ENCODE assay signal across 13 cellular contexts in genomic region chr16:1180772-1181714, GRCh38. TPM values are rescaled to one million over a fixed set of nuclear protein-coding genes. Genes with fewer than 3 reads are reported as not detected.
A peak's percentile ranks its signal among the peaks of the same experiment; 100 is the strongest.
DNase-seq lines count a peak whose midpoint lies in the region; ATAC-seq, FAIRE-seq and TF ChIP-seq lines count a peak whose summit lies in the region.
"Had no signal": no experiment of that assay in that cellular context is flagged by ENCODE, and none has a peak within 500 bp of the region (broad histone marks: within the 10 kb centered on the region; RNA-seq: fewer than 3 reads in every experiment).

No MANE protein-coding gene starts in this region.

- H3K27ac ChIP-seq in K562 (ENCODE audit: extremely low read depth, low read depth, low read length) (no peak overlapping the region), hepatocyte (peak overlapping the region; percentile 69), sigmoid colon (peak overlapping the region; percentile 89 to 98 (median 96)), MM.1S (ENCODE audit: low read length) (no peak overlapping the region)
- H3K27ac ChIP-seq: SJSA1 had no signal

- H3K4me2 ChIP-seq in K562 (ENCODE audit: insufficient read depth, low read length): no peak overlapping the region
- no peak overlapping the region for H3K4me2 ChIP-seq in hepatocyte
- H3K4me2 ChIP-seq in MM.1S (ENCODE audit: low read depth, low read length): no peak overlapping the region

- H4K20me1 ChIP-seq in K562 (replicated peaks; ENCODE audit: control insufficient read depth, insufficient read depth, low read length) (peaks cover 12% of the 10 kb centered on the region; the same call in 1 of the 2 replicates), hepatocyte (ENCODE audit: insufficient read depth, poor library complexity, severe bottlenecking) (no peaks in the 10 kb centered on the region), MM.1S (ENCODE audit: insufficient read depth, low read length) (no peaks in the 10 kb centered on the region)

- no peak overlapping the region for H3K4me3 Mint-ChIP-seq in Caco-2 (ENCODE audit: unreplicated experiment)
- H3K4me3 Mint-ChIP-seq: activated CD4-positive, alpha-beta T cell treated with anti-CD3 and anti-CD28 coated beads, Interleukin-2, amount 10 ng/mL, durations not matched to agents 7 days and 5 days; activated naive CD4-positive, alpha-beta T cell treated with anti-CD3 and anti-CD28 coated beads for 36 hours had no signal

- no peak for ATAC-seq in K562

- DNase-seq in GOT3 (lab: John Stamatoyannopoulos, UW) (peak; percentile 52), K562 (ENCODE audit: extremely low read depth in 1 of 4, low spot score in 3 of 4) (no peak), hepatocyte (ENCODE audit: low spot score) (no peak), sigmoid colon (no peak), Caco-2 (no peak), NCI-H187 (lab: John Stamatoyannopoulos, UW) (no peak), MM.1S (no peak), iPS-NIHi7 (ENCODE audit: extremely low spot score) (no peak)
- DNase-seq: activated CD4-positive, alpha-beta T cell treated with anti-CD3 and anti-CD28 coated beads, Interleukin-2, amount 10 ng/mL, durations not matched to agents 7 days and 5 days; activated naive CD4-positive, alpha-beta T cell treated with anti-CD3 and anti-CD28 coated beads for 36 hours; NCI-H446; occipital lobe had no signal

- no peak overlapping the region for H3K27ac Mint-ChIP-seq in Caco-2 (ENCODE audit: unreplicated experiment)
- H3K27ac Mint-ChIP-seq: activated CD4-positive, alpha-beta T cell treated with anti-CD3 and anti-CD28 coated beads, Interleukin-2, amount 10 ng/mL, durations not matched to agents 7 days and 5 days; activated naive CD4-positive, alpha-beta T cell treated with anti-CD3 and anti-CD28 coated beads for 36 hours had no signal

- H3K9me3 ChIP-seq in K562 (replicated peaks; ENCODE audit: control insufficient read depth, insufficient read depth, low read depth, low read length) (no peaks in the 10 kb centered on the region), hepatocyte (ENCODE audit: low read depth) (no peaks in the 10 kb centered on the region), sigmoid colon (no peaks in the 10 kb centered on the region), Caco-2 (no peaks in the 10 kb centered on the region), MM.1S (replicated peaks; ENCODE audit: insufficient read depth, low read length) (no peaks in the 10 kb centered on the region)
- H3K9me3 ChIP-seq: SJSA1 had no signal

- H3K36me3 Mint-ChIP-seq in Caco-2 (ENCODE audit: insufficient read depth, unreplicated experiment): no peaks in the 10 kb centered on the region

- H3K9me2 ChIP-seq in hepatocyte (replicated peaks; ENCODE audit: insufficient read depth): no peaks in the 10 kb centered on the region
- no peaks in the 10 kb centered on the region for H3K9me2 ChIP-seq in MM.1S (replicated peaks; ENCODE audit: insufficient read depth, low read length)

- no peaks in the 10 kb centered on the region for H3K9me1 ChIP-seq in K562 (ENCODE audit: control insufficient read depth, insufficient read depth, low read length)

- H3F3A ChIP-seq in MM.1S (ENCODE audit: insufficient read depth, low read length): no peaks in the 10 kb centered on the region

- H2AFZ ChIP-seq in K562 (ENCODE audit: low read depth, low read length): no peak overlapping the region
- H2AFZ ChIP-seq in hepatocyte: no peak overlapping the region
- no peak overlapping the region for H2AFZ ChIP-seq in MM.1S (ENCODE audit: low read length)

- intact Hi-C loops in K562 (cut with micrococcal nuclease): no loop called here
- intact Hi-C loops in sigmoid colon (cut with DNase I): no loop called here
- intact Hi-C loops in Caco-2 (cut with micrococcal nuclease; ENCODE audit: unreplicated experiment): no loop called here

- H3K9ac ChIP-seq in K562 (ENCODE audit: insufficient read depth in 1 of 2, low read depth in 2 of 2, low read length in 2 of 2) (no peak overlapping the region; a peak in 1 of 4 replicates), MM.1S (ENCODE audit: low read length) (no peak overlapping the region)

- TF ChIP-seq POLR2A in K562 (conservative IDR thresholded peaks at IDR 0.05) (no peak), sigmoid colon (IDR thresholded peaks at IDR 0.05) (no peak)

- BruUV-seq in K562 (replicated peaks; lab: Mats Ljungman, UMichigan) (no TSS peak), Caco-2 (replicated peaks; lab: Mats Ljungman, UMichigan) (no TSS peak)

- H3K27me3 Mint-ChIP-seq in Caco-2 (ENCODE audit: insufficient read depth, unreplicated experiment): no peaks in the 10 kb centered on the region
- H3K27me3 Mint-ChIP-seq: activated CD4-positive, alpha-beta T cell treated with anti-CD3 and anti-CD28 coated beads, Interleukin-2, amount 10 ng/mL, durations not matched to agents 7 days and 5 days had no signal

- H3K9me3 Mint-ChIP-seq in Caco-2 (ENCODE audit: unreplicated experiment): no peaks in the 10 kb centered on the region
- H3K9me3 Mint-ChIP-seq: activated CD4-positive, alpha-beta T cell treated with anti-CD3 and anti-CD28 coated beads, Interleukin-2, amount 10 ng/mL, durations not matched to agents 7 days and 5 days; activated naive CD4-positive, alpha-beta T cell treated with anti-CD3 and anti-CD28 coated beads for 36 hours had no signal

- no peaks in the 10 kb centered on the region for H3K4me1 Mint-ChIP-seq in Caco-2 (ENCODE audit: low read depth, unreplicated experiment)
- H3K4me1 Mint-ChIP-seq: activated CD4-positive, alpha-beta T cell treated with anti-CD3 and anti-CD28 coated beads, Interleukin-2, amount 10 ng/mL, durations not matched to agents 7 days and 5 days had no signal

- H3K27me3 ChIP-seq in K562 (ENCODE audit: control insufficient read depth in 2 of 2, insufficient read depth in 2 of 2, low read length in 2 of 2) (peaks cover 20 to 74% of the 10 kb centered on the region in 2 experiments; a peak in 3 of 5 replicates), hepatocyte (no peaks in the 10 kb centered on the region), sigmoid colon (no peaks in the 10 kb centered on the region), Caco-2 (replicated peaks; ENCODE audit: control insufficient read depth, insufficient read depth, low read length) (no peaks in the 10 kb centered on the region), MM.1S (replicated peaks; ENCODE audit: insufficient read depth, low read length) (peaks cover 83% of the 10 kb centered on the region)

- H3K4me1 ChIP-seq in K562 (replicated peaks in 1 of 2; ENCODE audit: control insufficient read depth in 2 of 2, insufficient read depth in 2 of 2, low read length in 2 of 2) (peaks cover 0 to 71% of the 10 kb centered on the region in 2 experiments; a peak in 2 of 5 replicates), hepatocyte (ENCODE audit: insufficient read depth) (peaks cover 25% of the 10 kb centered on the region), sigmoid colon (peaks cover 0 to 93% (median 92%) of the 10 kb centered on the region in 4 donors), Caco-2 (peaks cover 9% of the 10 kb centered on the region), MM.1S (ENCODE audit: low read length) (no peaks in the 10 kb centered on the region)

- TF ChIP-seq EP300 in K562 (IDR thresholded peaks at IDR 0.05; ENCODE audit: low read length) (no peak), sigmoid colon (IDR thresholded peaks at IDR 0.05) (no peak)

- H3K79me2 ChIP-seq in K562 (ENCODE audit: control insufficient read depth, insufficient read depth, low read length) (no peaks in the 10 kb centered on the region), hepatocyte (no peaks in the 10 kb centered on the region), MM.1S (ENCODE audit: low read length) (no peaks in the 10 kb centered on the region)

- no peak for FAIRE-seq in K562 (lab: Jason Lieb, UNC)

- POLR2A ChIA-PET in K562 (lab: Yijun Ruan, JAX): interaction anchor here (0.6 to 1.6 kb wide), 4 partner anchors 8 to 25 kb away, joined by 3 to 6 read pairs (median 3); no protein-coding TSS in a partner anchor
- POLR2A ChIA-PET in Caco-2 (lab: Charles Lee): no interaction called here

- CTCF ChIA-PET in K562 (lab: Yijun Ruan, JAX; ENCODE audit: low intra/inter-chr PET ratio): no interaction called here
- CTCF ChIA-PET in Caco-2 (lab: Charles Lee): interaction anchor here (0.5 to 0.9 kb wide), 2 partner anchors 46 to 124 kb away, joined by 3 to 5 read pairs; no protein-coding TSS in a partner anchor

- TF ChIP-seq CTCF in K562 (IDR thresholded peaks at IDR 0.05 in 2 of 3, conservative IDR thresholded peaks at IDR 0.05 in 1 of 3; ENCODE audit: insufficient read depth in 2 of 3, low read depth in 1 of 3, low read length in 3 of 3) (no peak), hepatocyte (IDR thresholded peaks at IDR 0.05; ENCODE audit: poor library complexity) (peak; percentile 25), sigmoid colon (IDR thresholded peaks at IDR 0.05) (no peak), Caco-2 (IDR thresholded peaks at IDR 0.05; ENCODE audit: insufficient read depth in 1 of 2, low read depth in 1 of 2, low read length in 1 of 2, severe bottlenecking in 1 of 2, unreplicated experiment in 1 of 2) (peak in 1 of 2 experiments; percentile 36), MM.1S (IDR thresholded peaks at IDR 0.05; ENCODE audit: low read length) (no peak)

- 6% methylated on average over 31 of the region's 45 CpGs for WGBS in K562 (ENCODE audit: insufficient coverage, low coverage, missing lambda C conversion rate)
- WGBS in hepatocyte (ENCODE audit: low lambda C conversion rate, missing lambda C conversion rate): 71% methylated on average over 40 of the region's 45 CpGs
- 37 to 55% methylated on average over 45 of the region's 45 CpGs for WGBS in sigmoid colon, 2 donors

- H3K4me3 ChIP-seq in K562: no peak overlapping the region
- H3K4me3 ChIP-seq in hepatocyte: no peak overlapping the region
- no peak overlapping the region for H3K4me3 ChIP-seq in sigmoid colon
- no peak overlapping the region for H3K4me3 ChIP-seq in Caco-2 (ENCODE audit: low read depth, low read length)
- H3K4me3 ChIP-seq in MM.1S (ENCODE audit: low read length): no peak overlapping the region
- H3K4me3 ChIP-seq: SJSA1 had no signal

- TF ChIP-seq RAD21 in K562 (CRISPR knock-in tag; conservative IDR thresholded peaks at IDR 0.05 in 1 of 2, IDR thresholded peaks at IDR 0.05 in 1 of 2): no peak

- H3K36me3 ChIP-seq in K562 (ENCODE audit: control insufficient read depth, insufficient read depth, low read length) (no peaks in the 10 kb centered on the region), hepatocyte (replicated peaks; ENCODE audit: insufficient read depth, low read depth) (no peaks in the 10 kb centered on the region), sigmoid colon (peaks cover 0 to 3% (median 0%) of the 10 kb centered on the region in 4 donors), Caco-2 (ENCODE audit: control insufficient read depth, insufficient read depth, low read length) (no peaks in the 10 kb centered on the region), MM.1S (replicated peaks; ENCODE audit: insufficient read depth, low read length) (no peaks in the 10 kb centered on the region)
- H3K36me3 ChIP-seq: SJSA1 had no signal

- in situ Hi-C loops in K562 (cut with MboI): no loop called here

RNA-seq across cellular contexts. Expression of gene CACNA1H, which starts 28.1 kb away (rescaled TPM):
- total RNA-seq in K562 (2011; cell fraction: chromatin; rRNA removed; ENCODE audit: low replicate concordance): 0.44 and 1.6 TPM in 2 replicates
- total RNA-seq in K562 (2011; cell fraction: nucleolus; rRNA removed): 0.79 and 1.2 TPM in 2 replicates
- total RNA-seq in K562 (2011; cell fraction: nucleoplasm; rRNA removed): 0.22 and 0.53 TPM in 2 replicates
- total RNA-seq in K562 (2014; rRNA removed): 0.04 TPM in 1 of 2 replicates, not detected in the other
- total RNA-seq in K562 (2014; rRNA removed; fragmentation: Illumina TruSeq; extraction: Trizol): not detected in 2 replicates
- not detected in 2 replicates for total RNA-seq in K562 (2015; rRNA removed; fragmentation: Illumina TruSeq; extraction: Trizol)
- 0.09 and 0.18 TPM in 2 replicates for total RNA-seq in K562 (2021)
- 0.10 and 0.11 TPM in 2 replicates for polyA plus RNA-seq in K562 (2011; rRNA removed)
- 0.10 and 0.12 TPM in 2 replicates for polyA plus RNA-seq in K562 (2011; cell fraction: cytosol; rRNA removed)
- polyA plus RNA-seq in K562 (2011; cell fraction: nucleus; rRNA removed): 0.11 and 0.40 TPM in 2 replicates
- 0.07 and 0.12 TPM in 2 replicates for polyA plus RNA-seq in K562 (2012)
- polyA plus RNA-seq in K562 (2014; fragmentation: Illumina TruSeq; extraction: Trizol): not detected in 2 replicates
- not detected for polyA plus RNA-seq in K562 (2014; fragmentation: Nextera tagmentation; extraction: Ambion mirVana)
- not detected in 2 replicates for polyA plus RNA-seq in K562 (2014; rRNA removed)
- polyA minus RNA-seq in K562 (2011; rRNA and poly(A)+ RNA removed): 0.03 and 0.04 TPM in 2 replicates
- polyA minus RNA-seq in K562 (2011; cell fraction: cytosol; rRNA and poly(A)+ RNA removed): not detected in 2 replicates
- polyA minus RNA-seq in K562 (2011; cell fraction: nucleus; rRNA and poly(A)+ RNA removed): 0.27 and 0.33 TPM in 2 replicates
- total RNA-seq in hepatocyte: 8.6 and 9.1 TPM in 2 replicates
- 9.1 and 9.7 TPM in 2 replicates for polyA plus RNA-seq in hepatocyte
- 100 to 1,000 TPM in 2 of 4 donors, 10 to 100 TPM in 2; 37.0 to 181 (median 127) TPM for total RNA-seq in sigmoid colon
- 10 to 100 TPM in 1 of 3 donors, 1 to 10 TPM in 1, under 1 TPM in 1; 0.46 to 10.1 (median 1.8) TPM for polyA plus RNA-seq in sigmoid colon
- total RNA-seq in Caco-2 (2022): 5.1 and 6.5 TPM in 2 replicates
- total RNA-seq: SJSA1 had no signal

RNA-seq across cellular contexts. Expression of gene TPSG1, which starts 44.0 kb away (rescaled TPM):
- not detected in 2 replicates for total RNA-seq in K562 (2011; cell fraction: chromatin; rRNA removed; ENCODE audit: low replicate concordance)
- total RNA-seq in K562 (2011; cell fraction: nucleolus; rRNA removed): not detected in 2 replicates
- not detected in 2 replicates for total RNA-seq in K562 (2011; cell fraction: nucleoplasm; rRNA removed)
- total RNA-seq in K562 (2014; rRNA removed) (not detected in 2 replicates), K562 (2014; rRNA removed; fragmentation: Illumina TruSeq; extraction: Trizol) (not detected in 2 replicates), K562 (2015; rRNA removed; fragmentation: Illumina TruSeq; extraction: Trizol) (not detected in 2 replicates), K562 (2021) (not detected in 2 replicates), hepatocyte (0.67 and 1.3 TPM in 2 replicates), sigmoid colon (1 to 10 TPM in 1 of 4 donors, not detected in 3; 1.4 TPM), Caco-2 (2022) (not detected in 2 replicates)
- polyA plus RNA-seq in K562 (2011; rRNA removed) (not detected in 2 replicates), K562 (2014; fragmentation: Illumina TruSeq; extraction: Trizol) (not detected in 2 replicates), K562 (2014; fragmentation: Nextera tagmentation; extraction: Ambion mirVana) (not detected), K562 (2014; rRNA removed) (not detected in 2 replicates), hepatocyte (2.0 and 2.3 TPM in 2 replicates), sigmoid colon (10 to 100 TPM; 21.5 to 73.9 (median 59.9) TPM)
- not detected in 2 replicates for polyA plus RNA-seq in K562 (2011; cell fraction: cytosol; rRNA removed)
- polyA plus RNA-seq in K562 (2011; cell fraction: nucleus; rRNA removed): not detected in 2 replicates
- polyA plus RNA-seq in K562 (2012): not detected in 2 replicates
- not detected in 2 replicates for polyA minus RNA-seq in K562 (2011; rRNA and poly(A)+ RNA removed)
- polyA minus RNA-seq in K562 (2011; cell fraction: cytosol; rRNA and poly(A)+ RNA removed): not detected in 2 replicates
- polyA minus RNA-seq in K562 (2011; cell fraction: nucleus; rRNA and poly(A)+ RNA removed): not detected in 2 replicates
- total RNA-seq: activated CD4-positive, alpha-beta T cell treated with anti-CD3 and anti-CD28 coated beads, Interleukin-2, amount 10 ng/mL, durations not matched to agents 7 days and 5 days; activated naive CD4-positive, alpha-beta T cell treated with anti-CD3 and anti-CD28 coated beads for 36 hours; occipital lobe; SJSA1 had no signal

RNA-seq across cellular contexts. Expression of gene TPSB2, which starts 48.9 kb away (rescaled TPM):
- total RNA-seq in K562 (2011; cell fraction: chromatin; rRNA removed; ENCODE audit: low replicate concordance): not detected in 2 replicates
- not detected in 2 replicates for total RNA-seq in K562 (2011; cell fraction: nucleolus; rRNA removed)
- not detected in 2 replicates for total RNA-seq in K562 (2011; cell fraction: nucleoplasm; rRNA removed)
- not detected in 2 replicates for total RNA-seq in K562 (2014; rRNA removed)
- not detected in 2 replicates for total RNA-seq in K562 (2014; rRNA removed; fragmentation: Illumina TruSeq; extraction: Trizol)
- not detected in 2 replicates for total RNA-seq in K562 (2015; rRNA removed; fragmentation: Illumina TruSeq; extraction: Trizol)
- 0.16 and 0.18 TPM in 2 replicates for total RNA-seq in K562 (2021)
- not detected in 2 replicates for polyA plus RNA-seq in K562 (2011; rRNA removed)
- not detected in 2 replicates for polyA plus RNA-seq in K562 (2011; cell fraction: cytosol; rRNA removed)
- polyA plus RNA-seq in K562 (2011; cell fraction: nucleus; rRNA removed): not detected in 2 replicates
- polyA plus RNA-seq in K562 (2012): not detected in 2 replicates
- not detected in 2 replicates for polyA plus RNA-seq in K562 (2014; fragmentation: Illumina TruSeq; extraction: Trizol)
- not detected for polyA plus RNA-seq in K562 (2014; fragmentation: Nextera tagmentation; extraction: Ambion mirVana)
- polyA plus RNA-seq in K562 (2014; rRNA removed): not detected in 2 replicates
- polyA minus RNA-seq in K562 (2011; rRNA and poly(A)+ RNA removed): not detected in 2 replicates
- not detected in 2 replicates for polyA minus RNA-seq in K562 (2011; cell fraction: cytosol; rRNA and poly(A)+ RNA removed)
- not detected in 2 replicates for polyA minus RNA-seq in K562 (2011; cell fraction: nucleus; rRNA and poly(A)+ RNA removed)
- not detected in 2 replicates for total RNA-seq in hepatocyte
- polyA plus RNA-seq in hepatocyte: not detected in 2 replicates
- 100 to 1,000 TPM in 1 of 4 donors, 10 to 100 TPM in 3; 12.2 to 182 (median 17.6) TPM for total RNA-seq in sigmoid colon
- 10 to 100 TPM in 2 of 3 donors, 1 to 10 TPM in 1; 7.9 to 27.6 (median 11.0) TPM for polyA plus RNA-seq in sigmoid colon
- not detected in 2 replicates for total RNA-seq in Caco-2 (2022)
- total RNA-seq: activated CD4-positive, alpha-beta T cell treated with anti-CD3 and anti-CD28 coated beads, Interleukin-2, amount 10 ng/mL, durations not matched to agents 7 days and 5 days; activated naive CD4-positive, alpha-beta T cell treated with anti-CD3 and anti-CD28 coated beads for 36 hours; occipital lobe; SJSA1 had no signal

RNA-seq across cellular contexts. Expression of gene TPSAB1, which starts 59.5 kb away (rescaled TPM):
- total RNA-seq in K562 (2011; cell fraction: chromatin; rRNA removed; ENCODE audit: low replicate concordance): not detected in 2 replicates
- total RNA-seq in K562 (2011; cell fraction: nucleolus; rRNA removed): not detected in 2 replicates
- not detected in 2 replicates for total RNA-seq in K562 (2011; cell fraction: nucleoplasm; rRNA removed)
- total RNA-seq in K562 (2014; rRNA removed) (not detected in 2 replicates), K562 (2014; rRNA removed; fragmentation: Illumina TruSeq; extraction: Trizol) (not detected in 2 replicates), K562 (2015; rRNA removed; fragmentation: Illumina TruSeq; extraction: Trizol) (not detected in 2 replicates), K562 (2021) (0.31 TPM in 1 of 2 replicates, not detected in the other), hepatocyte (not detected in 2 replicates), sigmoid colon (100 to 1,000 TPM in 1 of 4 donors, 10 to 100 TPM in 3; 10.2 to 118 (median 17.3) TPM), Caco-2 (2022) (not detected in 2 replicates)
- polyA plus RNA-seq in K562 (2011; rRNA removed) (not detected in 2 replicates), K562 (2014; fragmentation: Illumina TruSeq; extraction: Trizol) (not detected in 2 replicates), K562 (2014; fragmentation: Nextera tagmentation; extraction: Ambion mirVana) (not detected), K562 (2014; rRNA removed) (not detected in 2 replicates), hepatocyte (not detected in 2 replicates), sigmoid colon (10 to 100 TPM in 1 of 3 donors, 1 to 10 TPM in 2; 5.1 to 25.2 (median 8.9) TPM)
- polyA plus RNA-seq in K562 (2011; cell fraction: cytosol; rRNA removed): not detected in 2 replicates
- polyA plus RNA-seq in K562 (2011; cell fraction: nucleus; rRNA removed): not detected in 2 replicates
- polyA plus RNA-seq in K562 (2012): 0.10 TPM in 1 of 2 replicates, not detected in the other
- polyA minus RNA-seq in K562 (2011; rRNA and poly(A)+ RNA removed): not detected in 2 replicates
- polyA minus RNA-seq in K562 (2011; cell fraction: cytosol; rRNA and poly(A)+ RNA removed): not detected in 2 replicates
- not detected in 2 replicates for polyA minus RNA-seq in K562 (2011; cell fraction: nucleus; rRNA and poly(A)+ RNA removed)
- total RNA-seq: activated CD4-positive, alpha-beta T cell treated with anti-CD3 and anti-CD28 coated beads, Interleukin-2, amount 10 ng/mL, durations not matched to agents 7 days and 5 days; activated naive CD4-positive, alpha-beta T cell treated with anti-CD3 and anti-CD28 coated beads for 36 hours; occipital lobe; SJSA1 had no signal

Comparison
In these comparisons a context has a peak if more than half of its experiments do, and no peak if none do; other contexts are left out.
1. H3K27ac ChIP-seq: peak in hepatocyte (single experiment) and sigmoid colon (4 of 4); none in K562 (single experiment) and MM.1S (single experiment).
2. RNA of gene TPSB2, which starts 48.9 kb away (total RNA-seq): 12.2 to 182 TPM in sigmoid colon; 0.16 to 0.18 TPM in K562, not detected in hepatocyte and not detected in Caco-2; every median in the first group is over 10 times any median in the second.